Comparison of ENCODE assay signal across 21 cellular contexts in genomic region chr3:88334187-88334868, GRCh38.
DNase-seq lines count a peak whose midpoint lies in the region; ATAC-seq and TF ChIP-seq lines count a peak whose summit lies in the region.
"Had no signal": no experiment of that assay in that cellular context is flagged by ENCODE, and none has a peak within 500 bp of the region (broad histone marks: within the 10 kb centered on the region; RNA-seq: fewer than 3 reads in every experiment).

No MANE protein-coding gene starts in this region.

- no peaks in the 10 kb centered on the region for H3K27me3 ChIP-seq in adipocyte (replicated peaks; ENCODE audit: control insufficient read depth, insufficient read depth, low read length)
- no peaks in the 10 kb centered on the region for H3K27me3 ChIP-seq in CD4-positive, alpha-beta T cell (ENCODE audit: control insufficient read depth, insufficient read depth, low read length)

- peaks cover 4% of the 10 kb centered on the region for H3K4me1 ChIP-seq in adipocyte (ENCODE audit: control insufficient read depth, insufficient read depth, low read length)

- H3K36me3 ChIP-seq in adipocyte (ENCODE audit: control insufficient read depth, insufficient read depth, low read length, severe bottlenecking): no peaks in the 10 kb centered on the region

- CTCF ChIA-PET in CD4-positive, alpha-beta T cell (lab: Charles Lee): no interaction called here

- H3K4me3 ChIP-seq in adipocyte (ENCODE audit: low read length): peak overlapping the region; percentile 4

- no peak for TF ChIP-seq CTCF in CD4-positive, alpha-beta T cell (IDR thresholded peaks at IDR 0.05)

- no peak overlapping the region for H3K9ac ChIP-seq in adipocyte (ENCODE audit: low read length)

- peaks cover 12% of the 10 kb centered on the region for H3K9me3 ChIP-seq in adipocyte (ENCODE audit: control insufficient read depth, low read length)
- H3K9me3 ChIP-seq in CD4-positive, alpha-beta T cell (ENCODE audit: control insufficient read depth, low read length): no peaks in the 10 kb centered on the region

- H3K9me3 Mint-ChIP-seq in CD4-positive, alpha-beta T cell: peaks cover 3% of the 10 kb centered on the region

- intact Hi-C loops in left ventricle myocardium superior (cut with micrococcal nuclease): no loop called here
- intact Hi-C loops in cardiac septum (cut with DNase I): no loop called here
- intact Hi-C loops in CD4-positive, alpha-beta T cell (cut with DNase I, micrococcal nuclease): no loop called here

- DNase-seq in left ventricle myocardium superior: no peak
- no peak for DNase-seq in cardiac septum (ENCODE audit: low spot score)
- no peak for DNase-seq in adipocyte (ENCODE audit: low read depth)
- peak; percentile 31 for DNase-seq in fibroblast of peridontal ligament (ENCODE audit: extremely low read depth)
- no peak for DNase-seq in CD4-positive, alpha-beta T cell
- DNase-seq in superior temporal gyrus (ENCODE audit: extremely low spot score): no peak
- no peak for DNase-seq in activated effector memory CD4-positive, alpha-beta T cell treated with anti-CD3 and anti-CD28 coated beads, Interleukin-2, amount 50 U/mL, for 16 hours
- DNase-seq: EL, GF-D8, H7, KBM-7, NCI-H1092, NCI-H1436, NCI-H187 treated with DMSO at 0.1 percent for 48 hours, NCI-H2107, NCI-H446 treated with DMSO at 0.1 percent for 48 hours, NCI-H526 treated with DMSO at 0.1 percent for 48 hours had no signal

- ATAC-seq in left ventricle myocardium superior (peak; percentile 57), HG03139 (IDR thresholded peaks at IDR 0.05; ENCODE audit: unreplicated experiment) (no peak)
- no peak for ATAC-seq in CD4-positive, alpha-beta T cell (ENCODE audit: poor library complexity)

- H3K36me3 Mint-ChIP-seq in CD4-positive, alpha-beta T cell (ENCODE audit: low read depth): no peaks in the 10 kb centered on the region
- H3K36me3 Mint-ChIP-seq: CD14-positive monocyte had no signal

- no peaks in the 10 kb centered on the region for H3K4me1 Mint-ChIP-seq in CD4-positive, alpha-beta T cell (ENCODE audit: low read depth)
- H3K4me1 Mint-ChIP-seq: B cell, CD14-positive monocyte had no signal

- no peaks in the 10 kb centered on the region for H3K27me3 Mint-ChIP-seq in CD4-positive, alpha-beta T cell
- H3K27me3 Mint-ChIP-seq: B cell had no signal

- POLR2A ChIA-PET in CD4-positive, alpha-beta T cell (lab: Charles Lee): no interaction called here

- H3K27ac Mint-ChIP-seq in CD4-positive, alpha-beta T cell: no peak overlapping the region
- H3K27ac Mint-ChIP-seq: B cell had no signal

- H3K4me3 Mint-ChIP-seq in CD4-positive, alpha-beta T cell: no peak overlapping the region
- H3K4me3 Mint-ChIP-seq: B cell, CD14-positive monocyte had no signal

- H3K27ac ChIP-seq in CD4-positive, alpha-beta T cell (ENCODE audit: low read depth, low read length): no peak overlapping the region
- H3K27ac ChIP-seq: RWPE1 had no signal
